16 cellular contexts compared by ENCODE assay signal in genomic region chr3:72595927-72596610, GRCh38.
"Had no signal": no experiment of that assay in that cellular context is flagged by ENCODE, and none has a peak within 500 bp of the region (broad histone marks: within the 10 kb centered on the region; RNA-seq: fewer than 3 reads in every experiment).

No MANE protein-coding gene starts in this region.

- ATAC-seq: activated CD8-positive, alpha-beta T cell treated with anti-CD3 and anti-CD28 coated beads, Interleukin-2, amount 10 ng/mL, durations not matched to agents 7 days and 5 days; activated naive CD4-positive, alpha-beta T cell treated with anti-CD3 and anti-CD28 coated beads, Interleukin-2, amount 50 U/mL, for 72 hours; foreskin keratinocyte; heart left ventricle; naive thymus-derived CD4-positive, alpha-beta T cell; pancreas; stimulated activated memory B cell treated with anti-CD40 and anti-IgM and Interleukin-4, amounts not matched to agents 10 μg/mL and 1 μg/mL and 100 μg/mL, for 72 hours; T-helper 17 cell had no signal

- DNase-seq: activated CD8-positive, alpha-beta memory T cell treated with anti-CD3 and anti-CD28 coated beads, Interleukin-2, amount 50 U/mL, for 4 hours; activated CD8-positive, alpha-beta T cell treated with anti-CD3 and anti-CD28 coated beads, Interleukin-2, amount 10 ng/mL, durations not matched to agents 7 days and 5 days; activated effector memory CD4-positive, alpha-beta T cell treated with anti-CD3 and anti-CD28 coated beads, Interleukin-2, amount 50 U/mL, for 16 hours; activated T-cell treated with anti-CD3 and anti-CD28 coated beads, Interleukin-2, amount 50 U/mL, for 48 hours; brain microvascular endothelial cell; cortex of kidney; effector CD4-positive, alpha-beta T cell; foreskin keratinocyte; heart left ventricle; naive thymus-derived CD4-positive, alpha-beta T cell; pancreas; T-helper 17 cell; WERI-Rb-1 had no signal

- H3K9me3 Mint-ChIP-seq: activated naive CD4-positive, alpha-beta T cell treated with anti-CD3 and anti-CD28 coated beads, Interleukin-2, amount 50 U/mL, for 72 hours; stimulated activated memory B cell treated with anti-CD40 and anti-IgM and Interleukin-4, amounts not matched to agents 10 μg/mL and 1 μg/mL and 100 μg/mL, for 72 hours had no signal

- H3K27ac Mint-ChIP-seq: activated CD8-positive, alpha-beta T cell treated with anti-CD3 and anti-CD28 coated beads, Interleukin-2, amount 10 ng/mL, durations not matched to agents 7 days and 5 days; naive thymus-derived CD4-positive, alpha-beta T cell; stimulated activated memory B cell treated with anti-CD40 and anti-IgM and Interleukin-4, amounts not matched to agents 10 μg/mL and 1 μg/mL and 100 μg/mL, for 72 hours; T-helper 17 cell had no signal

- H3K36me3 Mint-ChIP-seq: activated naive CD4-positive, alpha-beta T cell treated with anti-CD3 and anti-CD28 coated beads, Interleukin-2, amount 50 U/mL, for 72 hours; naive thymus-derived CD4-positive, alpha-beta T cell; stimulated activated memory B cell treated with anti-CD40 and anti-IgM and Interleukin-4, amounts not matched to agents 10 μg/mL and 1 μg/mL and 100 μg/mL, for 72 hours had no signal

- H3K27me3 Mint-ChIP-seq: naive thymus-derived CD4-positive, alpha-beta T cell had no signal

- H3K4me3 Mint-ChIP-seq: activated CD8-positive, alpha-beta T cell treated with anti-CD3 and anti-CD28 coated beads, Interleukin-2, amount 10 ng/mL, durations not matched to agents 7 days and 5 days; naive thymus-derived CD4-positive, alpha-beta T cell; stimulated activated memory B cell treated with anti-CD40 and anti-IgM and Interleukin-4, amounts not matched to agents 10 μg/mL and 1 μg/mL and 100 μg/mL, for 72 hours; T-helper 17 cell had no signal

- H3K4me1 Mint-ChIP-seq: stimulated activated memory B cell treated with anti-CD40 and anti-IgM and Interleukin-4, amounts not matched to agents 10 μg/mL and 1 μg/mL and 100 μg/mL, for 72 hours had no signal

- H3K27ac ChIP-seq: brain microvascular endothelial cell, foreskin keratinocyte, heart left ventricle, pancreas, tibial nerve, WERI-Rb-1 had no signal

- H3K27me3 ChIP-seq: heart left ventricle, pancreas, tibial nerve had no signal

- H3K4me3 ChIP-seq: heart left ventricle, pancreas, tibial nerve had no signal

- H3K9me3 ChIP-seq: heart left ventricle, pancreas, tibial nerve had no signal

- H3K36me3 ChIP-seq: brain microvascular endothelial cell, heart left ventricle, pancreas, tibial nerve, WERI-Rb-1 had no signal
